Comparison of ENCODE assay signal across 1 cellular context in the genomic region with DNA sequence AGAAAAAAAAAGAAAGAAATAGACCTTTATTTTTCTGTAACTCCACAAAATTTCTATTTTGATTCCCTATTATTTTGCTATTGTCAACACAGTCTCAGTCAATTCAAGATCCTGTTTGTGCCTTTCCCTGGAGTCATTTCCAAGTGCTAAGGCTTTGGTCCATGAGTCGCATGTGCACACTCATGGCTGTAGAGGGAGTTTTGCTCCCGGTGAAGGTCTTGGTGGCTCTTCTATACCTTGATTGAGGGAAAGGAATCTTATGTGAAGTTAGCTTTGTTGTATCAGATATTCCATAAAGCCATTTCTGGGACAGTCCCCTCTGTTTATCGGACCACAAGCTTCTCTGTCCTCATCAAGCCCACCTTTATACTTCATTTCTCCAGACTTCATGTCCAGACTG.
TF ChIP-seq lines count a peak whose summit lies in the region.

No MANE protein-coding gene starts in this region.

TF ChIP-seq in HCT116, 20 proteins besides CTCF, POLR2A, EP300 and RAD21 (continued from another document):
- TF ChIP-seq JUND (IDR thresholded peaks at IDR 0.05) (no peak), CBX3 (IDR thresholded peaks at IDR 0.05; ENCODE audit: low read depth) (no peak), MAX (IDR thresholded peaks at IDR 0.05) (no peak), SP1 (IDR thresholded peaks at IDR 0.05; ENCODE audit: low read depth) (no peak), EGR1 (IDR thresholded peaks at IDR 0.05; ENCODE audit: low read depth) (no peak), FOSL1 (IDR thresholded peaks at IDR 0.05; ENCODE audit: low read depth) (no peak), SRF (IDR thresholded peaks at IDR 0.05; ENCODE audit: low read depth) (no peak), YY1 (IDR thresholded peaks at IDR 0.05; ENCODE audit: extremely low read depth, insufficient replicate concordance, low read depth, low read length) (no peak), ZFX (IDR thresholded peaks at IDR 0.05) (no peak), TCF7L2 (IDR thresholded peaks at IDR 0.05; ENCODE audit: borderline replicate concordance, extremely low read depth, insufficient read depth, insufficient read length) (no peak), ZNF274 (IDR thresholded peaks at IDR 0.05; ENCODE audit: low read depth, low read length) (no peak)
TF ChIP-seq in HCT116: peak in this region for 0.
